Comparison of ENCODE assay signal across 8 cellular contexts in genomic region chr17:34146440-34147043, GRCh38.
DNase-seq lines count a peak whose midpoint lies in the region; ATAC-seq and TF ChIP-seq lines count a peak whose summit lies in the region.

No MANE protein-coding gene starts in this region.

- no peaks in the 10 kb centered on the region for H3K9me3 Mint-ChIP-seq in activated T-cell treated with anti-CD3 and anti-CD28 coated beads, Interleukin-2, amount 50 U/mL, for 24 hours

- no peaks in the 10 kb centered on the region for H3K4me1 Mint-ChIP-seq in activated T-cell treated with anti-CD3 and anti-CD28 coated beads, Interleukin-2, amount 50 U/mL, for 24 hours (ENCODE audit: low read depth)

- peaks cover 33% of the 10 kb centered on the region for H3K27me3 Mint-ChIP-seq in activated T-cell treated with anti-CD3 and anti-CD28 coated beads, Interleukin-2, amount 50 U/mL, for 24 hours

- 36 to 40% (median 39%) methylated on average over 5 of the region's 5 CpGs for WGBS in heart left ventricle, 4 donors

- peak; percentile 33 to 68 (median 48) for TF ChIP-seq CTCF in heart left ventricle (IDR thresholded peaks at IDR 0.05)

- H3K27ac ChIP-seq in heart left ventricle, result no peak overlapping the region

- H3K27ac Mint-ChIP-seq in activated T-cell treated with anti-CD3 and anti-CD28 coated beads, Interleukin-2, amount 50 U/mL, for 24 hours, result no peak overlapping the region

- H3K4me3 Mint-ChIP-seq in activated T-cell treated with anti-CD3 and anti-CD28 coated beads, Interleukin-2, amount 50 U/mL, for 24 hours, result no peak overlapping the region

- TF ChIP-seq POLR2A in heart left ventricle (IDR thresholded peaks at IDR 0.05), result no peak

- no peaks in the 10 kb centered on the region for H3K4me1 ChIP-seq in heart left ventricle

- no peaks in the 10 kb centered on the region for H3K9me3 ChIP-seq in heart left ventricle

- ATAC-seq in heart left ventricle (peak in 3 of 4 donors; percentile 46 to 74 (median 53)), GM18519 (IDR thresholded peaks at IDR 0.05; ENCODE audit: low FRiP score, unreplicated experiment) (no peak)

- no peaks in the 10 kb centered on the region for H3K36me3 Mint-ChIP-seq in activated T-cell treated with anti-CD3 and anti-CD28 coated beads, Interleukin-2, amount 50 U/mL, for 24 hours (ENCODE audit: low read depth)

- intact Hi-C loops in heart left ventricle (cut with DNase I), result loop anchor here (1.0 to 10.0 kb wide), 10 partner anchors 62 to 372 kb away; no protein-coding TSS in a partner anchor

- peaks cover 0 to 42% (median 6%) of the 10 kb centered on the region in 9 donors for H3K27me3 ChIP-seq in heart left ventricle

- H3K4me3 ChIP-seq in heart left ventricle, result no peak overlapping the region

- H3K36me3 ChIP-seq in heart left ventricle, result no peaks in the 10 kb centered on the region

- DNase-seq in SHP77 (lab: John Stamatoyannopoulos, UW), result peak; percentile 11 to 19
- no peak for DNase-seq in SHP77 treated with DMSO at 0.1 percent for 48 hours (lab: John Stamatoyannopoulos, UW)
- peak; percentile 17 for DNase-seq in NCI-H748 treated with DMSO at 0.1 percent for 48 hours (lab: John Stamatoyannopoulos, UW)
- DNase-seq in activated T-cell treated with anti-CD3 and anti-CD28 coated beads, Interleukin-2, amount 50 U/mL, for 24 hours, result peak; percentile 57
- DNase-seq in heart left ventricle, result peak in 4 of 5 donors; percentile 25 to 65 (median 52)
- peak in 3 of 4 experiments; percentile 6 to 33 (median 8) for DNase-seq in stimulated activated CD4-positive, alpha-beta T cell treated with anti-CD3 and anti-CD28 coated beads, Interleukin-1b, Interleukin-23, amount 100 ng/mL, for 24 hours (ENCODE audit: low read depth in 4 of 4, low spot score in 1 of 4)
- DNase-seq in globus pallidus (ENCODE audit: low spot score), result no peak

Comparison
In these comparisons a context has a peak if more than half of its experiments do, and no peak if none do; other contexts are left out.
1. DNase-seq: peak in SHP77 (2 of 2), NCI-H748 treated with DMSO at 0.1 percent for 48 hours (single experiment), activated T-cell treated with anti-CD3 and anti-CD28 coated beads, Interleukin-2, amount 50 U/mL, for 24 hours (single experiment), heart left ventricle (4 of 5) and stimulated activated CD4-positive, alpha-beta T cell treated with anti-CD3 and anti-CD28 coated beads, Interleukin-1b, Interleukin-23, amount 100 ng/mL, for 24 hours (3 of 4); none in SHP77 treated with DMSO at 0.1 percent for 48 hours (single experiment) and globus pallidus (single experiment).